In the genomic region with DNA sequence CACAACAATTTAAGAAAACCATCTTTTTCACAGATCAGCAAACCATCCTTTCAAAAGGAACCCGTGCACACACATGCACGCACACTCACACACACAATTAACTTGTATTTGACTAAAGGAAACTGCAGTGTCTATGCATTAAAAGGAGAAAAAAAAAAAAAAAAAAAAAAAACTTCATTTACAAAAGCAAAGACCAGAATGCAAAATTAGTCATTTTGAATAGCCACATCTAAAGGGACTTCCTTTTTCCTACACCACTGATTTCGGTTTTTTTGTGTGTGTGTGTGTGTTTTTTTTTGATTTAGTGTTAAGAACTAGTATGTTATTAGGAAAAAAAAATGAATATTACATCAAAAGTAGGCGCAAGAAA, we compare ENCODE assay signal across 12 cellular contexts. TPM values are rescaled to one million over a fixed set of nuclear protein-coding genes. Genes with fewer than 3 reads are reported as not detected.
DNase-seq lines count a peak whose midpoint lies in the region; ATAC-seq and TF ChIP-seq lines count a peak whose summit lies in the region.
"Had no signal": no experiment of that assay in that cellular context is flagged by ENCODE, and none has a peak within 500 bp of the region (broad histone marks: within the 10 kb centered on the region; RNA-seq: fewer than 3 reads in every experiment).

No MANE protein-coding gene starts in this region.

- no CpG with 5 or more reads among the region's 4 CpGs for WGBS in IMR-90 (ENCODE audit: extremely low coverage in 2 of 2, insufficient read length in 1 of 2), 2 experiments
- 54 to 65% methylated on average over 4 of the region's 4 CpGs for WGBS in body of pancreas, 2 donors

- CTCF ChIA-PET in AG04450 (lab: Charles Lee) = interaction anchor here (1.9 to 3.3 kb wide), 2 partner anchors 34 to 77 kb away, joined by 6 to 23 read pairs; no protein-coding TSS in a partner anchor
- CTCF ChIA-PET in IMR-90 (lab: Yijun Ruan, JAX) = interaction anchor here (1.7 kb wide), 1 partner anchor 34 kb away, joined by 6 read pairs; no protein-coding TSS in a partner anchor

- H3K4ac ChIP-seq in IMR-90 (ENCODE audit: low read depth, low read length) = peak overlapping the region; percentile 79; the same call in 1 of the 2 replicates

- peak overlapping the region; percentile 97 for H2BK5ac ChIP-seq in IMR-90 (ENCODE audit: low read depth, low read length, poor library complexity, severe bottlenecking)

- DNase-seq in AG04450 (ENCODE audit: low read depth, low spot score) = no peak
- DNase-seq in IMR-90 = no peak
- no peak for DNase-seq in body of pancreas
- DNase-seq in stimulated activated naive CD4-positive, alpha-beta T cell treated with Interleukin-2 at 50 U/mL for 16 hours (lab: John Stamatoyannopoulos, UW) = no peak
- DNase-seq in DMS53 treated with DMSO at 0.1 percent for 48 hours (lab: John Stamatoyannopoulos, UW; ENCODE audit: unreplicated experiment) = no peak
- DNase-seq in stimulated activated CD4-positive, alpha-beta T cell treated with anti-CD3 and anti-CD28 coated beads, Interleukin-4, amount 100 ng/mL, for 4 hours = no peak
- DNase-seq: activated CD8-positive, alpha-beta memory T cell treated with anti-CD3 and anti-CD28 coated beads, Interleukin-2, amount 50 U/mL, for 4 hours; ovary; Peyer's patch had no signal

- no peak for TF ChIP-seq CTCF in AG04450 (IDR thresholded peaks at IDR 0.05; ENCODE audit: low read depth, low read length)
- TF ChIP-seq CTCF in IMR-90 (conservative IDR thresholded peaks at IDR 0.05; ENCODE audit: low read depth, low read length) = no peak
- TF ChIP-seq CTCF in body of pancreas (IDR thresholded peaks at IDR 0.05) = no peak

- H2BK15ac ChIP-seq in IMR-90 (ENCODE audit: low read depth, low read length) = peak overlapping the region; percentile 6; the same call in 1 of the 3 replicates

- peaks cover 20% of the 10 kb centered on the region for H3K9me1 ChIP-seq in IMR-90 (ENCODE audit: insufficient read depth, low read length)

- TF ChIP-seq POLR2A in IMR-90 (IDR thresholded peaks at IDR 0.05; ENCODE audit: low read depth, low read length) (no peak), body of pancreas (IDR thresholded peaks at IDR 0.05) (no peak)

- H3K79me1 ChIP-seq in IMR-90 (ENCODE audit: low read depth in 1 of 2, low read length in 2 of 2) = peaks cover 57 to 92% of the 10 kb centered on the region in 2 experiments

- H3K4me1 ChIP-seq in IMR-90 (ENCODE audit: control insufficient read depth, insufficient read depth, low read length) (peaks cover 52% of the 10 kb centered on the region), body of pancreas (peaks cover 80% of the 10 kb centered on the region), muscle layer of colon (ENCODE audit: insufficient read depth, low read length) (peaks cover 84% of the 10 kb centered on the region)

- H4K5ac ChIP-seq in IMR-90 (ENCODE audit: low read depth, low read length) = peak overlapping the region; percentile 78; the same call in 1 of the 2 replicates

- POLR2A ChIA-PET in AG04450 (lab: Yijun Ruan, JAX) = interaction anchor here (0.9 kb wide), 1 partner anchor 9 kb away, joined by 5 read pairs; no protein-coding TSS in a partner anchor
- POLR2A ChIA-PET in IMR-90 (lab: Charles Lee; ENCODE audit: unreplicated experiment) = interaction anchor here (1.0 to 1.1 kb wide), 2 partner anchors 10 to 76 kb away, joined by 3 to 5 read pairs; no protein-coding TSS in a partner anchor

- H3K27ac ChIP-seq in AG04450 (ENCODE audit: low read depth, low read length) (peak overlapping the region; percentile 43), IMR-90 (ENCODE audit: insufficient read depth, low read length) (peak overlapping the region; percentile 21; the same call in 1 of the 2 replicates), body of pancreas (peak overlapping the region in 3 of 4 donors; percentile 96 to 100 (median 99)), muscle layer of colon (ENCODE audit: low read depth, low read length) (peak overlapping the region; percentile 96)

- intact Hi-C loops in IMR-90 (cut with micrococcal nuclease) (no loop called here), body of pancreas (cut with DNase I) (no loop called here)

- peak overlapping the region; percentile 13; the same call in 1 of the 2 replicates for H3K56ac ChIP-seq in IMR-90 (ENCODE audit: extremely low read depth, insufficient read depth, low read length)

- H3K27me3 ChIP-seq in AG04450 (ENCODE audit: control insufficient read depth, insufficient read depth, low read length) = no peaks in the 10 kb centered on the region
- H3K27me3 ChIP-seq in IMR-90 (ENCODE audit: control insufficient read depth, insufficient read depth, low read length) = no peaks in the 10 kb centered on the region
- H3K27me3 ChIP-seq in body of pancreas = no peaks in the 10 kb centered on the region
- no peaks in the 10 kb centered on the region for H3K27me3 ChIP-seq in muscle layer of colon (ENCODE audit: control insufficient read depth in 1 of 2, insufficient read depth in 2 of 2, low read length in 2 of 2)
- H3K27me3 ChIP-seq: ovary, Peyer's patch had no signal

- no peak for TF ChIP-seq RAD21 in IMR-90 (IDR thresholded peaks at IDR 0.05; ENCODE audit: low read length)

- no peak overlapping the region for H3K4me3 ChIP-seq in AG04450 (ENCODE audit: low read depth, low read length)
- no peak overlapping the region for H3K4me3 ChIP-seq in IMR-90 (ENCODE audit: insufficient read depth, low read depth, low read length)
- H3K4me3 ChIP-seq in body of pancreas = no peak overlapping the region
- peak overlapping the region in 1 of 2 donors; percentile 4 for H3K4me3 ChIP-seq in muscle layer of colon (ENCODE audit: low read depth in 1 of 2, low read length in 2 of 2)
- H3K4me3 ChIP-seq: ovary, Peyer's patch had no signal

- peak overlapping the region; percentile 82 for H3K4me2 ChIP-seq in IMR-90 (ENCODE audit: low read depth, low read length)

- H3K9ac ChIP-seq in IMR-90 (ENCODE audit: low read depth, low read length) (peak overlapping the region; percentile 14; the same call in 1 of the 2 replicates), muscle layer of colon (ENCODE audit: low read length) (no peak overlapping the region)

- peak overlapping the region; percentile 92; the same call in 1 of the 2 replicates for H3K18ac ChIP-seq in IMR-90 (ENCODE audit: low read depth, low read length)

- H2BK120ac ChIP-seq in IMR-90 (ENCODE audit: low read depth, low read length) = peak overlapping the region; percentile 84

- peak overlapping the region; percentile 82 for H3K23ac ChIP-seq in IMR-90 (ENCODE audit: low read depth, low read length)

- H4K20me1 ChIP-seq in IMR-90 (ENCODE audit: insufficient read depth, low read length) = no peaks in the 10 kb centered on the region

- dilution Hi-C loops in IMR-90 (cut with HindIII; ENCODE audit: low sequenced_read_pairs, unreplicated experiment) = no loop called here

- H3K9me3 ChIP-seq in AG04450 (ENCODE audit: control insufficient read depth, insufficient read depth, low read length) = no peaks in the 10 kb centered on the region
- H3K9me3 ChIP-seq in IMR-90 (ENCODE audit: control insufficient read depth, insufficient read depth, low read length) = no peaks in the 10 kb centered on the region
- H3K9me3 ChIP-seq in body of pancreas = no peaks in the 10 kb centered on the region
- H3K9me3 ChIP-seq in muscle layer of colon (ENCODE audit: low read length) = no peaks in the 10 kb centered on the region
- H3K9me3 ChIP-seq: ovary, Peyer's patch had no signal

- H3K14ac ChIP-seq in IMR-90 (replicated peaks; ENCODE audit: low read depth, low read length) = peak overlapping the region; percentile 87

- peak overlapping the region; percentile 62 for H4K91ac ChIP-seq in IMR-90 (ENCODE audit: insufficient read depth, low read depth, low read length)

- peaks cover 6% of the 10 kb centered on the region; the same call in 1 of the 2 replicates for H3K36me3 ChIP-seq in IMR-90 (ENCODE audit: control insufficient read depth, insufficient read depth, low read length)
- H3K36me3 ChIP-seq in body of pancreas (replicated peaks in 1 of 2; ENCODE audit: insufficient read depth in 1 of 2, low read depth in 2 of 2) = no peaks in the 10 kb centered on the region
- no peaks in the 10 kb centered on the region for H3K36me3 ChIP-seq in muscle layer of colon (ENCODE audit: insufficient read depth, low read length)
- H3K36me3 ChIP-seq: ovary had no signal

- peak overlapping the region; percentile 18 for H2AK5ac ChIP-seq in IMR-90 (ENCODE audit: low read depth, low read length)

- BruUV-seq in IMR-90 (replicated peaks; lab: Mats Ljungman, UMichigan) = no TSS peak

- peak overlapping the region; percentile 90 for H2BK20ac ChIP-seq in IMR-90 (ENCODE audit: low read depth, low read length)

- H2AK9ac ChIP-seq in IMR-90 (replicated peaks; ENCODE audit: low read depth, low read length, poor library complexity) = no peak overlapping the region

- peak overlapping the region; percentile 0 to 78; a peak in 3 of 4 replicates for H4K8ac ChIP-seq in IMR-90 (ENCODE audit: low read depth in 2 of 2, low read length in 2 of 2)

- no peak overlapping the region for H2AFZ ChIP-seq in IMR-90 (replicated peaks; ENCODE audit: low read length, poor library complexity)

- in situ Hi-C loops in IMR-90 (cut with MboI; ENCODE audit: low sequenced_read_pairs) = no loop called here

- ATAC-seq in IMR-90 (ENCODE audit: low read depth) (no peak), body of pancreas (no peak), HG02852 (IDR thresholded peaks at IDR 0.05; ENCODE audit: unreplicated experiment) (no peak)
- ATAC-seq: esophagus mucosa had no signal

TF ChIP-seq in IMR-90, 13 proteins besides CTCF, POLR2A, EP300 and RAD21:
- no peak for TF ChIP-seq SMC3 (IDR thresholded peaks at IDR 0.05; ENCODE audit: low read depth, low read length)
- TF ChIP-seq CHD1 (IDR thresholded peaks at IDR 0.05; ENCODE audit: low read depth, low read length) = no peak

RNA-seq across cellular contexts. Expression of gene ZMYND8, which starts 6.3 kb away (rescaled TPM):
- 20.3 and 23.1 TPM in 2 replicates for polyA plus RNA-seq in AG04450 (2011; rRNA removed)
- 30.3 and 30.6 TPM in 2 replicates for polyA minus RNA-seq in AG04450 (2011; rRNA and poly(A)+ RNA removed)
- total RNA-seq in IMR-90 (2012; rRNA removed) = 23.6 and 24.0 TPM in 2 replicates
- polyA plus RNA-seq in IMR-90 (2012; rRNA removed) = 28.2 and 28.3 TPM in 2 replicates
- polyA plus RNA-seq in IMR-90 (2012; cell fraction: cytosol; rRNA removed) = 12.6 and 14.1 TPM in 2 replicates
- polyA plus RNA-seq in IMR-90 (2012; cell fraction: nucleus; rRNA removed; ENCODE audit: low replicate concordance) = 43.6 and 72.5 TPM in 2 replicates
- total RNA-seq in body of pancreas = 10 to 100 TPM; 18.9 to 19.1 TPM

Comparison
In these comparisons a context has a peak if more than half of its experiments do, and no peak if none do; other contexts are left out.
1. H3K27ac ChIP-seq: peak in every context shown above with its lines; median percentile 99 in body of pancreas; 96 in muscle layer of colon; 43 in AG04450; 21 in IMR-90.